Comparison of ENCODE assay signal across 9 cellular contexts in genomic region chr20:16939051-16939450, GRCh38.
"Had no signal": no experiment of that assay in that cellular context is flagged by ENCODE, and none has a peak within 500 bp of the region (broad histone marks: within the 10 kb centered on the region; RNA-seq: fewer than 3 reads in every experiment).

No MANE protein-coding gene starts in this region.

- DNase-seq: GM23248, GOT3, H7, H9, HCEC 1CT, HFFc6 had no signal

- H3K4me3 Mint-ChIP-seq: GM23338, H9, HFFc6 had no signal

- H3K9me3 ChIP-seq: HAP-1 had no signal

- ATAC-seq: GM23338, HCT116 had no signal

- H3K27ac Mint-ChIP-seq: GM23338, HFFc6 had no signal
